9 cellular contexts compared by ENCODE assay signal in genomic region chr3:62453448-62453847, GRCh38.
"Had no signal": no experiment of that assay in that cellular context is flagged by ENCODE, and none has a peak within 500 bp of the region (broad histone marks: within the 10 kb centered on the region; RNA-seq: fewer than 3 reads in every experiment).

No MANE protein-coding gene starts in this region.

- H3K27ac ChIP-seq: HL-60, KMS-11 had no signal

- H3K4me2 ChIP-seq: KMS-11 had no signal

- FAIRE-seq: HepG2, HTR-8/SVneo, K562 had no signal

- H3K4me3 Mint-ChIP-seq: IgD-negative memory B cell had no signal

- H3K36me3 Mint-ChIP-seq: IgD-negative memory B cell had no signal

- H3K27ac Mint-ChIP-seq: IgD-negative memory B cell had no signal

- H3K9ac ChIP-seq: KMS-11 had no signal

- ATAC-seq: HepG2, K562 had no signal

- DNase-seq: IMR-90, KBM-7, KG1 had no signal

- H3K4me3 ChIP-seq: K562 had no signal
